ENCODE assay signal across 9 cellular contexts in genomic region chr12:113161415-113162016, GRCh38. TPM values are rescaled to one million over a fixed set of nuclear protein-coding genes. Genes with fewer than 3 reads are reported as not detected.
DNase-seq lines count a peak whose midpoint lies in the region; ATAC-seq and TF ChIP-seq lines count a peak whose summit lies in the region.
"Had no signal": no experiment of that assay in that cellular context is flagged by ENCODE, and none has a peak within 500 bp of the region (broad histone marks: within the 10 kb centered on the region; RNA-seq: fewer than 3 reads in every experiment).

No MANE protein-coding gene starts in this region.

- DNase-seq in activated CD4-positive, alpha-beta T cell treated with anti-CD3 and anti-CD28 coated beads for 36 hours, result peak; percentile 48
- no peak for DNase-seq in activated CD4-positive, alpha-beta T cell treated with anti-CD3 and anti-CD28 coated beads for 4 hours
- DNase-seq in Panc1 (ENCODE audit: low read depth, low spot score), result no peak
- no peak for DNase-seq in GM03348 (ENCODE audit: low spot score)

- peaks cover 41% of the 10 kb centered on the region for H3K36me3 Mint-ChIP-seq in activated CD4-positive, alpha-beta T cell treated with anti-CD3 and anti-CD28 coated beads for 36 hours (ENCODE audit: low read depth)

- no peak overlapping the region for H3K27ac ChIP-seq in Panc1 (ENCODE audit: low read length)
- no peak overlapping the region for H3K27ac ChIP-seq in neural cell (ENCODE audit: low read length)
- H3K27ac ChIP-seq: KMS-11 had no signal

- H3K4me3 ChIP-seq in Panc1 (ENCODE audit: low read depth in 2 of 2, low read length in 2 of 2) (no peak overlapping the region), neural cell (ENCODE audit: low read length) (peak overlapping the region; percentile 59)

- H3K79me2 ChIP-seq in neural cell (replicated peaks; ENCODE audit: insufficient read depth, low read length), result no peaks in the 10 kb centered on the region

- H4K20me1 ChIP-seq in neural cell (ENCODE audit: insufficient read depth), result no peaks in the 10 kb centered on the region

- no peaks in the 10 kb centered on the region for H3K27me3 Mint-ChIP-seq in activated CD4-positive, alpha-beta T cell treated with anti-CD3 and anti-CD28 coated beads for 36 hours

- intact Hi-C loops in activated CD4-positive, alpha-beta T cell treated with anti-CD3 and anti-CD28 coated beads for 36 hours (cut with DNase I, micrococcal nuclease), result no loop called here
- intact Hi-C loops in Panc1 (cut with micrococcal nuclease; ENCODE audit: unreplicated experiment), result no loop called here

- peak; percentile 42 for ATAC-seq in activated CD4-positive, alpha-beta T cell treated with anti-CD3 and anti-CD28 coated beads for 36 hours
- ATAC-seq in Panc1 (peak; percentile 66), HG02981 (IDR thresholded peaks at IDR 0.05; ENCODE audit: unreplicated experiment) (no peak)

- H3K4me1 Mint-ChIP-seq in activated CD4-positive, alpha-beta T cell treated with anti-CD3 and anti-CD28 coated beads for 36 hours, result peaks cover 3% of the 10 kb centered on the region
- H3K4me1 Mint-ChIP-seq: CD14-positive monocyte had no signal

- H3K4me3 Mint-ChIP-seq in activated CD4-positive, alpha-beta T cell treated with anti-CD3 and anti-CD28 coated beads for 36 hours, result no peak overlapping the region
- H3K4me3 Mint-ChIP-seq: CD14-positive monocyte had no signal

- H3K9me3 Mint-ChIP-seq in activated CD4-positive, alpha-beta T cell treated with anti-CD3 and anti-CD28 coated beads for 36 hours (ENCODE audit: low read depth), result no peaks in the 10 kb centered on the region

- H3K27ac Mint-ChIP-seq in activated CD4-positive, alpha-beta T cell treated with anti-CD3 and anti-CD28 coated beads for 36 hours, result no peak overlapping the region

- no peak for TF ChIP-seq CTCF in Panc1 (IDR thresholded peaks at IDR 0.05)
- TF ChIP-seq CTCF in neural cell (IDR thresholded peaks at IDR 0.05; ENCODE audit: poor library complexity, severe bottlenecking), result no peak

- no peaks in the 10 kb centered on the region for H3F3A ChIP-seq in neural cell (ENCODE audit: insufficient read depth, low read length, poor library complexity, severe bottlenecking)

- no peaks in the 10 kb centered on the region for H3K9me2 ChIP-seq in neural cell (ENCODE audit: insufficient read depth, low read length)

- H3K4me2 ChIP-seq in neural cell (ENCODE audit: low read length), result peak overlapping the region; percentile 63
- H3K4me2 ChIP-seq: KMS-11 had no signal

- TF ChIP-seq RAD21 in neural cell (conservative IDR thresholded peaks at IDR 0.05), result no peak

- H3K4me1 ChIP-seq in Panc1 (ENCODE audit: control insufficient read depth, insufficient read depth, low read length), result no peaks in the 10 kb centered on the region

- in situ Hi-C loops in Panc1 (cut with HindIII; ENCODE audit: low pct_unique_long_range_greater_than_20kb, low sequenced_read_pairs), result loop anchor here (25.0 kb wide), 1 partner anchor 99 kb away; the partner anchor contains the start of gene DTX1

- peak overlapping the region; percentile 39 for H3K9ac ChIP-seq in neural cell (ENCODE audit: low read length)
- H3K9ac ChIP-seq: KMS-11 had no signal

- CTCF ChIA-PET in activated CD4-positive, alpha-beta T cell treated with anti-CD3 and anti-CD28 coated beads for 36 hours (lab: Charles Lee), result interaction anchor here (0.7 to 3.5 kb wide), 5 partner anchors 8 to 69 kb away, joined by 3 to 23 read pairs (median 5); no protein-coding TSS in a partner anchor
- CTCF ChIA-PET in Panc1 (lab: Charles Lee), result interaction anchor here (0.6 to 1.0 kb wide), 5 partner anchors 8 to 64 kb away, joined by 3 to 7 read pairs (median 5); no protein-coding TSS in a partner anchor

- H3K36me3 ChIP-seq in Panc1 (ENCODE audit: control insufficient read depth, insufficient read depth, low read length) (no peaks in the 10 kb centered on the region), neural cell (ENCODE audit: insufficient read depth, low read length) (no peaks in the 10 kb centered on the region)

- BruUV-seq in Panc1 (replicated peaks; lab: Mats Ljungman, UMichigan), result no TSS peak

- H2AFZ ChIP-seq in neural cell (ENCODE audit: low read depth, low read length), result no peak overlapping the region

- no peak for TF ChIP-seq EP300 in neural cell (conservative IDR thresholded peaks at IDR 0.05; ENCODE audit: poor library complexity, severe bottlenecking)

- H3K27me3 ChIP-seq in Panc1 (ENCODE audit: control insufficient read depth, insufficient read depth, low read length) (no peaks in the 10 kb centered on the region), neural cell (ENCODE audit: insufficient read depth, low read depth, low read length) (no peaks in the 10 kb centered on the region)

- POLR2A ChIA-PET in activated CD4-positive, alpha-beta T cell treated with anti-CD3 and anti-CD28 coated beads for 36 hours (lab: Charles Lee), result interaction anchor here (0.7 to 0.9 kb wide), 2 partner anchors 12 to 52 kb away, joined by 3 read pairs; partner anchors contain the start of gene CFAP73
- POLR2A ChIA-PET in Panc1 (lab: Charles Lee), result no interaction called here

- H3K9me3 ChIP-seq in Panc1 (ENCODE audit: control insufficient read depth, insufficient read depth, low read depth, low read length) (no peaks in the 10 kb centered on the region), neural cell (ENCODE audit: low read length) (no peaks in the 10 kb centered on the region)

TF ChIP-seq in neural cell, 6 proteins besides CTCF, POLR2A, EP300 and RAD21:
- TF ChIP-seq MXI1 (conservative IDR thresholded peaks at IDR 0.05; ENCODE audit: poor library complexity, severe bottlenecking) (no peak), REST (IDR thresholded peaks at IDR 0.05; ENCODE audit: borderline replicate concordance) (no peak), EZH2 (IDR thresholded peaks at IDR 0.05; ENCODE audit: borderline replicate concordance, insufficient read depth, low read length, poor library complexity, severe bottlenecking) (no peak), TAF1 (IDR thresholded peaks at IDR 0.05; ENCODE audit: low read depth) (no peak), SMC3 (conservative IDR thresholded peaks at IDR 0.05; ENCODE audit: poor library complexity) (no peak), POLR2AphosphoS5 (IDR thresholded peaks at IDR 0.05) (no peak)

RNA-seq across cellular contexts. Expression of gene CFAP73, which starts 12.0 kb away (rescaled TPM):
- total RNA-seq in activated CD4-positive, alpha-beta T cell treated with anti-CD3 and anti-CD28 coated beads for 36 hours, result 1 to 10 TPM in 1 of 2 experiments, under 1 TPM in 1; 0.86 to 1.1 TPM
- 0.10 TPM for total RNA-seq in Panc1 (2021; ENCODE audit: unreplicated experiment)
- not detected for polyA plus RNA-seq in Panc1 (2012; ENCODE audit: insufficient read length)
- not detected in 2 replicates for polyA plus RNA-seq in neural cell
- not detected in 2 replicates for polyA minus RNA-seq in neural cell
- total RNA-seq: dermis microvascular lymphatic vessel endothelial cell had no signal

RNA-seq across cellular contexts. Expression of gene DDX54, which starts 23.8 kb away (rescaled TPM):
- total RNA-seq in activated CD4-positive, alpha-beta T cell treated with anti-CD3 and anti-CD28 coated beads for 36 hours, result 100 to 1,000 TPM; 118 to 132 TPM
- 101 TPM for total RNA-seq in Panc1 (2021; ENCODE audit: unreplicated experiment)
- 156 TPM for polyA plus RNA-seq in Panc1 (2012; ENCODE audit: insufficient read length)
- 52.2 and 63.3 TPM in 2 replicates for polyA plus RNA-seq in neural cell
- 26.1 and 28.0 TPM in 2 replicates for polyA minus RNA-seq in neural cell

RNA-seq across cellular contexts. Expression of gene RITA1, which starts 24.0 kb away (rescaled TPM):
- total RNA-seq in activated CD4-positive, alpha-beta T cell treated with anti-CD3 and anti-CD28 coated beads for 36 hours, result 10 to 100 TPM; 23.4 to 25.7 TPM
- total RNA-seq in Panc1 (2021; ENCODE audit: unreplicated experiment), result 41.0 TPM
- polyA plus RNA-seq in Panc1 (2012; ENCODE audit: insufficient read length), result 45.7 TPM
- polyA plus RNA-seq in neural cell, result 22.8 and 23.3 TPM in 2 replicates
- 21.4 and 23.9 TPM in 2 replicates for polyA minus RNA-seq in neural cell

RNA-seq across cellular contexts. Expression of gene RASAL1, which starts 26.0 kb away (rescaled TPM):
- 10 to 100 TPM in 1 of 2 experiments, 1 to 10 TPM in 1; 9.0 to 10.6 TPM for total RNA-seq in activated CD4-positive, alpha-beta T cell treated with anti-CD3 and anti-CD28 coated beads for 36 hours
- 0.28 TPM for total RNA-seq in Panc1 (2021; ENCODE audit: unreplicated experiment)
- polyA plus RNA-seq in Panc1 (2012; ENCODE audit: insufficient read length), result 0.27 TPM
- 0.14 and 0.15 TPM in 2 replicates for polyA plus RNA-seq in neural cell
- not detected in 2 replicates for polyA minus RNA-seq in neural cell
- total RNA-seq: dermis microvascular lymphatic vessel endothelial cell had no signal
- polyA plus RNA-seq: CD14-positive monocyte had no signal

RNA-seq across cellular contexts. Expression of gene TPCN1, which starts 59.7 kb away (rescaled TPM):
- 10 to 100 TPM; 35.5 to 37.0 TPM for total RNA-seq in activated CD4-positive, alpha-beta T cell treated with anti-CD3 and anti-CD28 coated beads for 36 hours
- total RNA-seq in Panc1 (2021; ENCODE audit: unreplicated experiment), result 75.2 TPM
- 94.6 TPM for polyA plus RNA-seq in Panc1 (2012; ENCODE audit: insufficient read length)
- polyA plus RNA-seq in neural cell, result 3.8 and 4.0 TPM in 2 replicates
- polyA minus RNA-seq in neural cell, result 2.2 and 2.3 TPM in 2 replicates
